Comparison of ENCODE assay signal across 26 cellular contexts in genomic region chr1:216014046-216014445, GRCh38.
"Had no signal": no experiment of that assay in that cellular context is flagged by ENCODE, and none has a peak within 500 bp of the region (broad histone marks: within the 10 kb centered on the region; RNA-seq: fewer than 3 reads in every experiment).

No MANE protein-coding gene starts in this region.

- DNase-seq: activated B cell treated with CpG ODN at 0.5 μM for 24 hours; activated CD4-positive, alpha-beta T cell treated with anti-CD3 and anti-CD28 coated beads for 36 hours; activated CD4-positive, alpha-beta T cell treated with anti-CD3 and anti-CD28 coated beads, Interleukin-2, amount 50 U/mL, for 4 hours; activated CD8-positive, alpha-beta memory T cell treated with anti-CD3 and anti-CD28 coated beads for 24 hours; activated CD8-positive, alpha-beta memory T cell treated with anti-CD3 and anti-CD28 coated beads, Interleukin-2, amount 50 U/mL, for 4 hours; activated naive CD4-positive, alpha-beta T cell treated with Interleukin-2 at 50 U/mL for 16 hours; activated naive CD8-positive, alpha-beta T cell treated with anti-CD3 and anti-CD28 coated beads for 36 hours; activated T-cell treated with anti-CD3 and anti-CD28 coated beads, Interleukin-2, amount 50 U/mL, for 24 hours; central memory CD4-positive, alpha-beta T cell; dermis blood vessel endothelial cell; effector memory CD4-positive, alpha-beta T cell; gastrocnemius medialis; head of caudate nucleus; hypothalamus; left colon; mucosa of descending colon; nephron progenitor cell; pancreas; small intestine; stimulated activated CD4-positive, alpha-beta T cell treated with anti-CD3 and anti-CD28 coated beads, Interleukin-2, amount 100 ng/mL, for 24 hours; transverse colon had no signal

- H3K4me3 Mint-ChIP-seq: activated B cell treated with CpG ODN at 0.5 μM for 24 hours; activated CD4-positive, alpha-beta T cell treated with anti-CD3 and anti-CD28 coated beads for 36 hours; activated naive CD8-positive, alpha-beta T cell treated with anti-CD3 and anti-CD28 coated beads for 36 hours; activated T-cell treated with anti-CD3 and anti-CD28 coated beads, Interleukin-2, amount 50 U/mL, for 24 hours; memory B cell; nephron progenitor cell; stimulated activated memory B cell treated with anti-CD40 and anti-IgM and Interleukin-4, amounts not matched to agents 10 μg/mL and 1 μg/mL and 100 μg/mL, for 72 hours had no signal

- H3K4me1 Mint-ChIP-seq: activated B cell treated with CpG ODN at 0.5 μM for 24 hours; activated CD4-positive, alpha-beta T cell treated with anti-CD3 and anti-CD28 coated beads for 36 hours; activated naive CD8-positive, alpha-beta T cell treated with anti-CD3 and anti-CD28 coated beads for 36 hours; memory B cell; stimulated activated memory B cell treated with anti-CD40 and anti-IgM and Interleukin-4, amounts not matched to agents 10 μg/mL and 1 μg/mL and 100 μg/mL, for 72 hours had no signal

- H3K27ac ChIP-seq: esophagus muscularis mucosa, gastrocnemius medialis, pancreas, transverse colon had no signal

- H3K27me3 Mint-ChIP-seq: activated B cell treated with CpG ODN at 0.5 μM for 24 hours; activated CD4-positive, alpha-beta T cell treated with anti-CD3 and anti-CD28 coated beads for 36 hours; activated naive CD8-positive, alpha-beta T cell treated with anti-CD3 and anti-CD28 coated beads for 36 hours; activated T-cell treated with anti-CD3 and anti-CD28 coated beads, Interleukin-2, amount 50 U/mL, for 24 hours; stimulated activated memory B cell treated with anti-CD40 and anti-IgM and Interleukin-4, amounts not matched to agents 10 μg/mL and 1 μg/mL and 100 μg/mL, for 72 hours had no signal

- H3K4me1 ChIP-seq: esophagus muscularis mucosa, gastrocnemius medialis, pancreas, transverse colon had no signal

- H3K27me3 ChIP-seq: esophagus muscularis mucosa, gastrocnemius medialis, pancreas, transverse colon had no signal

- H3K4me3 ChIP-seq: esophagus muscularis mucosa, gastrocnemius medialis, mucosa of descending colon, pancreas, transverse colon had no signal

- H3K36me3 ChIP-seq: esophagus muscularis mucosa, gastrocnemius medialis, pancreas, transverse colon had no signal

- H3K27ac Mint-ChIP-seq: activated B cell treated with CpG ODN at 0.5 μM for 24 hours; activated CD4-positive, alpha-beta T cell treated with anti-CD3 and anti-CD28 coated beads for 36 hours; activated naive CD8-positive, alpha-beta T cell treated with anti-CD3 and anti-CD28 coated beads for 36 hours; activated T-cell treated with anti-CD3 and anti-CD28 coated beads, Interleukin-2, amount 50 U/mL, for 24 hours; activated T-helper 2 cell treated with anti-CD3 and anti-CD28 coated beads, Interferon-gamma antibody, Interleukin-2, Interleukin-4, amounts not matched to agents 10 μg/mL and 5 μg/mL and 100 μg/mL, durations not matched to agents 14 hours and 24 hours and 36 hours; memory B cell; nephron progenitor cell; stimulated activated memory B cell treated with anti-CD40 and anti-IgM and Interleukin-4, amounts not matched to agents 10 μg/mL and 1 μg/mL and 100 μg/mL, for 72 hours had no signal

- H3K36me3 Mint-ChIP-seq: activated naive CD8-positive, alpha-beta T cell treated with anti-CD3 and anti-CD28 coated beads for 36 hours; memory B cell; stimulated activated memory B cell treated with anti-CD40 and anti-IgM and Interleukin-4, amounts not matched to agents 10 μg/mL and 1 μg/mL and 100 μg/mL, for 72 hours had no signal

- H3K9me3 ChIP-seq: esophagus muscularis mucosa, gastrocnemius medialis, mucosa of descending colon, pancreas, transverse colon had no signal

- ATAC-seq: activated CD4-positive, alpha-beta T cell treated with anti-CD3 and anti-CD28 coated beads for 36 hours; gastrocnemius medialis; left colon; mucosa of descending colon; pancreas; sciatic nerve; stimulated activated memory B cell treated with anti-CD40 and anti-IgM and Interleukin-4, amounts not matched to agents 10 μg/mL and 1 μg/mL and 100 μg/mL, for 72 hours had no signal
